8 cellular contexts compared by ENCODE assay signal in genomic region chr3:156483426-156483825, GRCh38.
DNase-seq lines count a peak whose midpoint lies in the region; ATAC-seq and TF ChIP-seq lines count a peak whose summit lies in the region.

No MANE protein-coding gene starts in this region.

- H3K27me3 Mint-ChIP-seq in activated B cell treated with CpG ODN at 0.5 μM for 24 hours, result peaks cover 6% of the 10 kb centered on the region

- H3K4me1 ChIP-seq in DOHH2 (ENCODE audit: control insufficient read depth, low read length), result peaks cover 21% of the 10 kb centered on the region
- peaks cover 10% of the 10 kb centered on the region for H3K4me1 ChIP-seq in thymus (ENCODE audit: control insufficient read depth, insufficient read depth, low read length)

- no peak for DNase-seq in activated B cell treated with CpG ODN at 0.5 μM for 24 hours
- DNase-seq in germinal center (ENCODE audit: low spot score), result peak; percentile 14
- DNase-seq in activated effector memory CD4-positive, alpha-beta T cell treated with anti-CD3 and anti-CD28 coated beads, Interleukin-2, amount 50 U/mL, for 16 hours, result no peak
- DNase-seq in cerebellar cortex (ENCODE audit: low spot score), result no peak

- peaks cover 32% of the 10 kb centered on the region for H3K4me1 Mint-ChIP-seq in activated B cell treated with CpG ODN at 0.5 μM for 24 hours

- no peaks in the 10 kb centered on the region for H3K9me3 ChIP-seq in DOHH2 (ENCODE audit: control insufficient read depth, insufficient read depth, low read length)
- no peaks in the 10 kb centered on the region for H3K9me3 ChIP-seq in thymus (ENCODE audit: control insufficient read depth)

- POLR2A ChIA-PET in activated B cell treated with CpG ODN at 0.5 μM for 24 hours (lab: Charles Lee), result interaction anchor here (0.7 to 3.8 kb wide), 5 partner anchors 23 to 691 kb away, joined by 3 to 26 read pairs (median 3); partner anchors contain the start of gene SSR3

- intact Hi-C loops in activated B cell treated with CpG ODN at 0.5 μM for 24 hours (cut with micrococcal nuclease), result loop anchor here (1.0 to 5.0 kb wide), 5 partner anchors 39 to 631 kb away; partner anchors contain the start of genes SLC33A1 and SSR3

- H4K20me1 ChIP-seq in DOHH2 (ENCODE audit: control insufficient read depth, insufficient read depth, low read depth, low read length), result no peaks in the 10 kb centered on the region

- H3K4me3 ChIP-seq in DOHH2 (ENCODE audit: low read length) (peak overlapping the region; percentile 40; the same call in 1 of the 2 replicates), thymus (ENCODE audit: low read length) (peak overlapping the region; percentile 41)

- peak overlapping the region; percentile 79 for H3K4me3 Mint-ChIP-seq in activated B cell treated with CpG ODN at 0.5 μM for 24 hours

- H3K79me2 ChIP-seq in DOHH2 (ENCODE audit: control insufficient read depth, low read length), result no peaks in the 10 kb centered on the region

- 49% methylated on average over 1 of the region's 1 CpG for WGBS in thymus

- H3K36me3 ChIP-seq in DOHH2 (ENCODE audit: control insufficient read depth, low read length), result no peaks in the 10 kb centered on the region
- H3K36me3 ChIP-seq in thymus (ENCODE audit: control insufficient read depth, insufficient read depth), result no peaks in the 10 kb centered on the region

- no peaks in the 10 kb centered on the region for H3K9me2 ChIP-seq in DOHH2 (replicated peaks; ENCODE audit: control insufficient read depth, low read length)

- TF ChIP-seq CTCF in DOHH2 (IDR thresholded peaks at IDR 0.05; ENCODE audit: low read depth, low read length, poor library complexity, severe bottlenecking) (no peak), activated B cell treated with CpG ODN at 0.5 μM for 24 hours (IDR thresholded peaks at IDR 0.05) (no peak)

- peak overlapping the region; percentile 93 for H3K27ac Mint-ChIP-seq in activated B cell treated with CpG ODN at 0.5 μM for 24 hours

- H3K9me3 Mint-ChIP-seq in activated B cell treated with CpG ODN at 0.5 μM for 24 hours, result no peaks in the 10 kb centered on the region

- H3K36me3 Mint-ChIP-seq in activated B cell treated with CpG ODN at 0.5 μM for 24 hours (ENCODE audit: low read depth), result no peaks in the 10 kb centered on the region

- peak overlapping the region; percentile 63 for H3K4me2 ChIP-seq in DOHH2 (ENCODE audit: low read length)

- H3K27me3 ChIP-seq in DOHH2 (ENCODE audit: control insufficient read depth, low read length), result no peaks in the 10 kb centered on the region
- no peaks in the 10 kb centered on the region for H3K27me3 ChIP-seq in thymus (ENCODE audit: control insufficient read depth, insufficient read depth)

- CTCF ChIA-PET in activated B cell treated with CpG ODN at 0.5 μM for 24 hours (lab: Charles Lee), result interaction anchor here (0.8 to 1.9 kb wide), 6 partner anchors 10 to 333 kb away, joined by 3 to 7 read pairs (median 4); no protein-coding TSS in a partner anchor

- H3K27ac ChIP-seq in DOHH2 (ENCODE audit: low read depth, low read length), result 0 out of 2 replicates have a peak overlapping the region, but pooled peaks have one; percentile 38
- H3K27ac ChIP-seq in thymus (ENCODE audit: low read depth), result peak overlapping the region; percentile 94

- peaks cover 12% of the 10 kb centered on the region for H3F3A ChIP-seq in DOHH2 (ENCODE audit: control insufficient read depth, insufficient read depth)

- ATAC-seq in GM19395 (IDR thresholded peaks at IDR 0.05; ENCODE audit: unreplicated experiment) (peak; percentile 84), HG03378 (IDR thresholded peaks at IDR 0.05; ENCODE audit: unreplicated experiment) (peak; percentile 93), activated B cell treated with CpG ODN at 0.5 μM for 24 hours (ENCODE audit: low read depth) (peak; percentile 69)
